Comparison of ENCODE assay signal across 8 cellular contexts in the genomic region with DNA sequence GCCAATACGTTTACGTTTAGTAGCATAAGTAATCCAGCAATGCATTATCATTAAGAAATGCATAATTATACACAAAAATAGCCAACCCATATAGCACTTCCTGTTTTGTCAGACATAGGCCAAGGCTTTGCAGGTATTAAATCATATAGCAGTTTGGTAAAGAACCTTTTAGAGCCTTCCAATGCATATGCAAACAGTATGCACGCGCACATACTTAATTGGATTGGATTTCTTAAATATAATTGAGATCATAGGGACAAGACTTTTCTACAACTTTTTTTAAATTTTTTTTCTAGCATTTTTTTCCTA. TPM values are rescaled to one million over a fixed set of nuclear protein-coding genes. Genes with fewer than 3 reads are reported as not detected.
DNase-seq lines count a peak whose midpoint lies in the region; ATAC-seq and TF ChIP-seq lines count a peak whose summit lies in the region.

No MANE protein-coding gene starts in this region.

- H2AFZ ChIP-seq in mesenchymal stem cell (ENCODE audit: low read depth, low read length) = no peak overlapping the region

- no peaks in the 10 kb centered on the region for H3K9me3 Mint-ChIP-seq in stimulated activated naive CD8-positive, alpha-beta T cell treated with anti-CD3 and anti-CD28 coated beads, Interleukin-15, Interleukin-2, amounts not matched to agents 100 ng/mL and 50 ng/mL, for 24 hours

- no peak overlapping the region for H2BK12ac ChIP-seq in mesenchymal stem cell (ENCODE audit: low read length in 2 of 2)

- H3K36me3 ChIP-seq in ascending aorta (peaks cover 0 to 13% of the 10 kb centered on the region in 2 donors), mesenchymal stem cell (ENCODE audit: control insufficient read depth in 1 of 2, insufficient read depth in 2 of 2, low read depth in 1 of 2, low read length in 2 of 2) (peaks cover 0 to 20% of the 10 kb centered on the region in 2 experiments), aorta (ENCODE audit: control insufficient read depth in 1 of 2, insufficient read depth in 2 of 2, low read length in 1 of 2) (no peaks in the 10 kb centered on the region)

- H3K23ac ChIP-seq in mesenchymal stem cell (ENCODE audit: low read length in 2 of 2) = no peak overlapping the region

- H4K8ac ChIP-seq in mesenchymal stem cell (ENCODE audit: low read length) = peak overlapping the region; percentile 79

- H3K27ac ChIP-seq in ascending aorta = peak overlapping the region; percentile 82 to 88
- H3K27ac ChIP-seq in mesenchymal stem cell (ENCODE audit: low read length, poor library complexity, severe bottlenecking) = no peak overlapping the region
- H3K27ac ChIP-seq in aorta (ENCODE audit: low read depth in 1 of 2, low read length in 2 of 2) = peak overlapping the region in 1 of 2 donors; percentile 51

- H2AK5ac ChIP-seq in mesenchymal stem cell (ENCODE audit: low read length, severe bottlenecking) = no peak overlapping the region

- peaks cover 33% of the 10 kb centered on the region for H3K4me1 Mint-ChIP-seq in stimulated activated naive CD8-positive, alpha-beta T cell treated with anti-CD3 and anti-CD28 coated beads, Interleukin-15, Interleukin-2, amounts not matched to agents 100 ng/mL and 50 ng/mL, for 24 hours (ENCODE audit: low read depth)

- no peak overlapping the region for H3K4ac ChIP-seq in mesenchymal stem cell (ENCODE audit: low read depth in 1 of 2, low read length in 2 of 2)

- no peak for DNase-seq in stimulated activated naive CD8-positive, alpha-beta T cell treated with anti-CD3 and anti-CD28 coated beads, Interleukin-15, Interleukin-2, amounts not matched to agents 100 U/mL and 50 U/mL, for 24 hours
- DNase-seq in ascending aorta (ENCODE audit: low spot score in 2 of 2) (no peak), mesenchymal stem cell (no peak), aorta (no peak), GM19240 (ENCODE audit: insufficient read length, low spot score) (no peak), ureter (ENCODE audit: low spot score) (no peak)

- H3K9ac ChIP-seq in mesenchymal stem cell (ENCODE audit: low read length) = peak overlapping the region; percentile 96

- H3K36me3 Mint-ChIP-seq in stimulated activated naive CD8-positive, alpha-beta T cell treated with anti-CD3 and anti-CD28 coated beads, Interleukin-15, Interleukin-2, amounts not matched to agents 100 ng/mL and 50 ng/mL, for 24 hours (ENCODE audit: low read depth) = peaks cover 20% of the 10 kb centered on the region

- H3K79me1 ChIP-seq in mesenchymal stem cell (replicated peaks; ENCODE audit: low read length, poor library complexity, severe bottlenecking) = no peaks in the 10 kb centered on the region

- H3K4me3 ChIP-seq in ascending aorta = peak overlapping the region; percentile 83 to 88
- peak overlapping the region in 1 of 2 experiments; percentile 88 for H3K4me3 ChIP-seq in mesenchymal stem cell (ENCODE audit: insufficient read depth in 1 of 2, low read depth in 1 of 2, low read length in 2 of 2)
- peak overlapping the region; percentile 49 to 52 for H3K4me3 ChIP-seq in aorta (ENCODE audit: low read length in 2 of 2)

- H3K27me3 Mint-ChIP-seq in stimulated activated naive CD8-positive, alpha-beta T cell treated with anti-CD3 and anti-CD28 coated beads, Interleukin-15, Interleukin-2, amounts not matched to agents 100 ng/mL and 50 ng/mL, for 24 hours = no peaks in the 10 kb centered on the region

- H2BK15ac ChIP-seq in mesenchymal stem cell (ENCODE audit: low read depth, poor library complexity, severe bottlenecking) = no peak overlapping the region

- peak overlapping the region; percentile 94 for H3K27ac Mint-ChIP-seq in stimulated activated naive CD8-positive, alpha-beta T cell treated with anti-CD3 and anti-CD28 coated beads, Interleukin-15, Interleukin-2, amounts not matched to agents 100 ng/mL and 50 ng/mL, for 24 hours

- WGBS in mesenchymal stem cell = 50% methylated on average over 2 of the region's 4 CpGs
- 46 to 48% methylated on average over 4 of the region's 4 CpGs for WGBS in aorta, 2 donors

- no peak overlapping the region for H3K18ac ChIP-seq in mesenchymal stem cell (ENCODE audit: low read depth in 1 of 2, low read length in 2 of 2)

- H3K4me2 ChIP-seq in mesenchymal stem cell (ENCODE audit: low read length, poor library complexity, severe bottlenecking) = no peak overlapping the region

- no peak for TF ChIP-seq CTCF in ascending aorta (IDR thresholded peaks at IDR 0.05)

- H3K4me1 ChIP-seq in ascending aorta = peaks cover 3 to 6% of the 10 kb centered on the region in 2 donors
- H3K4me1 ChIP-seq in mesenchymal stem cell (ENCODE audit: control insufficient read depth, insufficient read depth, low read depth, low read length) = peaks cover 6% of the 10 kb centered on the region
- H3K4me1 ChIP-seq in aorta (ENCODE audit: control insufficient read depth in 1 of 2, insufficient read depth in 2 of 2, low read length in 2 of 2) = no peaks in the 10 kb centered on the region

- peak overlapping the region; percentile 97 for H3K4me3 Mint-ChIP-seq in stimulated activated naive CD8-positive, alpha-beta T cell treated with anti-CD3 and anti-CD28 coated beads, Interleukin-15, Interleukin-2, amounts not matched to agents 100 ng/mL and 50 ng/mL, for 24 hours

- H3K9me3 ChIP-seq in ascending aorta = no peaks in the 10 kb centered on the region
- peaks cover 6% of the 10 kb centered on the region for H3K9me3 ChIP-seq in mesenchymal stem cell (ENCODE audit: control insufficient read depth, low read length)
- H3K9me3 ChIP-seq in aorta (ENCODE audit: control insufficient read depth, low read length) = no peaks in the 10 kb centered on the region

- ATAC-seq in stimulated activated naive CD8-positive, alpha-beta T cell treated with anti-CD3 and anti-CD28 coated beads, Interleukin-15, Interleukin-2, amounts not matched to agents 100 U/mL and 50 U/mL, for 24 hours = no peak
- ATAC-seq in aorta (ENCODE audit: low FRiP score) = no peak
- no peak for ATAC-seq in GM21423 (IDR thresholded peaks at IDR 0.05; ENCODE audit: unreplicated experiment)

- H3K27me3 ChIP-seq in ascending aorta (no peaks in the 10 kb centered on the region), mesenchymal stem cell (ENCODE audit: control insufficient read depth in 1 of 2, insufficient read depth in 1 of 2, low read length in 2 of 2) (peaks cover 4 to 5% of the 10 kb centered on the region in 2 experiments), aorta (ENCODE audit: control insufficient read depth in 1 of 2, insufficient read depth in 2 of 2, low read length in 1 of 2) (no peaks in the 10 kb centered on the region)

- no peak overlapping the region for H2BK5ac ChIP-seq in mesenchymal stem cell (ENCODE audit: low read depth, low read length, poor library complexity, severe bottlenecking)

- no peak overlapping the region for H4K91ac ChIP-seq in mesenchymal stem cell (ENCODE audit: low read length)

- intact Hi-C loops in ascending aorta (cut with DNase I) (loop anchor here (1.0 to 10.0 kb wide), 5 partner anchors 177 to 1339 kb away; partner anchors contain the start of genes BICD2, CARD19, FAM120A and FAM120AOS), aorta (cut with DNase I) (no loop called here)

- no peak overlapping the region for H3K14ac ChIP-seq in mesenchymal stem cell (ENCODE audit: low read length in 2 of 2)

- H2BK120ac ChIP-seq in mesenchymal stem cell (ENCODE audit: low read depth, low read length) = no peak overlapping the region

RNA-seq across cellular contexts. Expression of gene SPTLC1, which starts 0.7 kb away (rescaled TPM):
- total RNA-seq in ascending aorta (48.0 TPM), aorta (10 to 100 TPM; 48.1 to 52.2 TPM), ureter (77.7 TPM)
- 73.3 TPM for polyA plus RNA-seq in mesenchymal stem cell (2013, experiment 1 of 2)
- 74.4 TPM for polyA plus RNA-seq in mesenchymal stem cell (2013, experiment 2 of 2)
- 10 to 100 TPM; 22.7 to 39.7 TPM for polyA plus RNA-seq in aorta
